ENCODE assay signal across 13 cellular contexts in genomic region chr7:100102950-100103840, GRCh38. TPM values are rescaled to one million over a fixed set of nuclear protein-coding genes. Genes with fewer than 3 reads are reported as not detected.
DNase-seq lines count a peak whose midpoint lies in the region; ATAC-seq and TF ChIP-seq lines count a peak whose summit lies in the region.
"Had no signal": no experiment of that assay in that cellular context is flagged by ENCODE, and none has a peak within 500 bp of the region (broad histone marks: within the 10 kb centered on the region; RNA-seq: fewer than 3 reads in every experiment).

No MANE protein-coding gene starts in this region.

- H3K9ac ChIP-seq in BLaER1: peak overlapping the region; percentile 99
- H3K9ac ChIP-seq in HUES48 (ENCODE audit: low read depth, low read length): 0 out of 2 replicates have a peak overlapping the region, but pooled peaks have one; percentile 100

- H3K4me3 ChIP-seq in BLaER1: 0 out of 2 replicates have a peak overlapping the region, but pooled peaks have one; percentile 91
- no peak overlapping the region; the same call in 1 of the 2 replicates for H3K4me3 ChIP-seq in HUES48 (ENCODE audit: low read depth, low read length)
- peak overlapping the region in 1 of 2 donors; percentile 90 for H3K4me3 ChIP-seq in left lung
- peak overlapping the region in 1 of 12 donors; percentile 74 for H3K4me3 ChIP-seq in heart left ventricle

- H3K27ac ChIP-seq in BLaER1 (peak overlapping the region; percentile 99; the same call in 1 of the 2 replicates), HUES48 (ENCODE audit: low read depth, low read length) (no peak overlapping the region), left lung (no peak overlapping the region), heart left ventricle (peak overlapping the region in 1 of 12 donors; percentile 92)
- H3K27ac ChIP-seq: suprapubic skin had no signal

- no peak for TF ChIP-seq POLR2A in heart left ventricle (IDR thresholded peaks at IDR 0.05)

- H3K4me2 ChIP-seq in BLaER1: peak overlapping the region; percentile 87

- H3K36me3 Mint-ChIP-seq in activated naive CD8-positive, alpha-beta T cell treated with anti-CD3 and anti-CD28 coated beads, Interleukin-2, amount 50 U/mL, for 24 hours (ENCODE audit: low read depth): peaks cover 35% of the 10 kb centered on the region

- TF ChIP-seq CTCF in left lung (IDR thresholded peaks at IDR 0.05): no peak
- TF ChIP-seq CTCF in heart left ventricle (IDR thresholded peaks at IDR 0.05): no peak

- H3K27ac Mint-ChIP-seq in activated naive CD8-positive, alpha-beta T cell treated with anti-CD3 and anti-CD28 coated beads, Interleukin-2, amount 50 U/mL, for 24 hours: peak overlapping the region; percentile 79

- peaks cover 20% of the 10 kb centered on the region for H4K20me1 ChIP-seq in BLaER1

- intact Hi-C loops in left lung (cut with DNase I): no loop called here
- intact Hi-C loops in heart left ventricle (cut with DNase I): no loop called here

- no peak for DNase-seq in activated naive CD8-positive, alpha-beta T cell treated with anti-CD3 and anti-CD28 coated beads, Interleukin-2, amount 50 U/mL, for 24 hours
- DNase-seq in myocyte (ENCODE audit: low read depth): peak; percentile 56
- no peak for DNase-seq in left lung
- no peak for DNase-seq in COLO829 (ENCODE audit: low spot score)
- DNase-seq in heart left ventricle: no peak
- DNase-seq: activated CD4-positive, alpha-beta T cell treated with anti-CD3 and anti-CD28 coated beads for 48 hours; NCI-H1436 treated with DMSO at 0.1 percent for 48 hours; retina had no signal

- H3K9me3 Mint-ChIP-seq in activated naive CD8-positive, alpha-beta T cell treated with anti-CD3 and anti-CD28 coated beads, Interleukin-2, amount 50 U/mL, for 24 hours: no peaks in the 10 kb centered on the region

- peaks cover 32% of the 10 kb centered on the region for H3K4me1 Mint-ChIP-seq in activated naive CD8-positive, alpha-beta T cell treated with anti-CD3 and anti-CD28 coated beads, Interleukin-2, amount 50 U/mL, for 24 hours

- peaks cover 2% of the 10 kb centered on the region for H3K27me3 Mint-ChIP-seq in activated naive CD8-positive, alpha-beta T cell treated with anti-CD3 and anti-CD28 coated beads, Interleukin-2, amount 50 U/mL, for 24 hours

- WGBS in heart left ventricle, 4 donors: 86 to 91% (median 88%) methylated on average over 17 of the region's 17 CpGs

- ATAC-seq in activated naive CD8-positive, alpha-beta T cell treated with anti-CD3 and anti-CD28 coated beads, Interleukin-2, amount 50 U/mL, for 24 hours: no peak
- ATAC-seq in left lung (no peak), heart left ventricle (no peak), GM18861 (IDR thresholded peaks at IDR 0.05; ENCODE audit: unreplicated experiment) (no peak)
- ATAC-seq: esophagus mucosa had no signal

- peaks cover 46% of the 10 kb centered on the region for H3K4me1 ChIP-seq in BLaER1
- H3K4me1 ChIP-seq in HUES48 (ENCODE audit: control insufficient read depth, insufficient read depth, low read length): peaks cover 10% of the 10 kb centered on the region; the same call in 1 of the 2 replicates
- H3K4me1 ChIP-seq in left lung: peaks cover 20 to 22% of the 10 kb centered on the region in 2 donors
- peaks cover 0 to 28% (median 21%) of the 10 kb centered on the region in 12 donors for H3K4me1 ChIP-seq in heart left ventricle

- H3K4me3 Mint-ChIP-seq in activated naive CD8-positive, alpha-beta T cell treated with anti-CD3 and anti-CD28 coated beads, Interleukin-2, amount 50 U/mL, for 24 hours: peak overlapping the region; percentile 90

- H3K27me3 ChIP-seq in BLaER1 (no peaks in the 10 kb centered on the region), HUES48 (ENCODE audit: control insufficient read depth, insufficient read depth, low read length) (no peaks in the 10 kb centered on the region), left lung (no peaks in the 10 kb centered on the region), heart left ventricle (no peaks in the 10 kb centered on the region)
- H3K27me3 ChIP-seq: suprapubic skin had no signal

- H3K36me3 ChIP-seq in BLaER1 (peaks cover 74% of the 10 kb centered on the region), HUES48 (ENCODE audit: control insufficient read depth, insufficient read depth, low read length) (peaks cover 65% of the 10 kb centered on the region), left lung (peaks cover 0 to 65% of the 10 kb centered on the region in 2 donors), heart left ventricle (peaks cover 0 to 66% (median 62%) of the 10 kb centered on the region in 9 donors)

- H3K9me3 ChIP-seq in BLaER1: no peaks in the 10 kb centered on the region
- H3K9me3 ChIP-seq in HUES48 (ENCODE audit: control insufficient read depth, insufficient read depth, low read length): no peaks in the 10 kb centered on the region
- H3K9me3 ChIP-seq in left lung: no peaks in the 10 kb centered on the region
- H3K9me3 ChIP-seq in heart left ventricle: no peaks in the 10 kb centered on the region
- H3K9me3 ChIP-seq: suprapubic skin had no signal

RNA-seq across cellular contexts. Expression of gene AP4M1, which starts 1.8 kb away (rescaled TPM):
- total RNA-seq in myocyte (38.5 and 51.7 TPM in 2 replicates), left lung (10 to 100 TPM; 16.7 to 18.2 TPM), heart left ventricle (10 to 100 TPM in 8 of 9 donors, 1 to 10 TPM in 1; 8.9 to 19.3 (median 12.3) TPM)
- polyA plus RNA-seq in myocyte (2012): 38.0 TPM
- 10 to 100 TPM; 10.9 to 17.7 TPM for polyA plus RNA-seq in heart left ventricle

RNA-seq across cellular contexts. Expression of gene MCM7, which starts 2.0 kb away (rescaled TPM):
- total RNA-seq in myocyte (23.2 and 31.1 TPM in 2 replicates), left lung (10 to 100 TPM; 53.7 to 89.3 TPM), heart left ventricle (10 to 100 TPM; 12.8 to 34.4 (median 17.2) TPM)
- 41.0 TPM for polyA plus RNA-seq in myocyte (2012)
- polyA plus RNA-seq in heart left ventricle: 10 to 100 TPM; 15.2 to 31.6 TPM

RNA-seq across cellular contexts. Expression of gene COPS6, which starts 14.4 kb away (rescaled TPM):
- total RNA-seq in myocyte: 52.9 and 56.0 TPM in 2 replicates
- 174 TPM for polyA plus RNA-seq in myocyte (2012)
- total RNA-seq in left lung: 10 to 100 TPM; 74.2 to 89.5 TPM
- 100 to 1,000 TPM in 7 of 9 donors, 10 to 100 TPM in 2; 53.3 to 120 (median 108) TPM for total RNA-seq in heart left ventricle
- polyA plus RNA-seq in heart left ventricle: 100 to 1,000 TPM; 115 to 130 TPM

RNA-seq across cellular contexts. Expression of gene TAF6, which starts 16.0 kb away (rescaled TPM):
- total RNA-seq in myocyte: 58.8 and 76.8 TPM in 2 replicates
- 81.5 TPM for polyA plus RNA-seq in myocyte (2012)
- total RNA-seq in left lung: 10 to 100 TPM; 43.5 to 45.3 TPM
- 10 to 100 TPM; 24.9 to 80.9 (median 34.1) TPM for total RNA-seq in heart left ventricle
- 10 to 100 TPM; 28.7 to 48.1 TPM for polyA plus RNA-seq in heart left ventricle

RNA-seq across cellular contexts. Expression of gene CNPY4, which starts 16.2 kb away (rescaled TPM):
- total RNA-seq in myocyte (14.0 and 19.7 TPM in 2 replicates), left lung (10 to 100 TPM; 15.1 to 19.4 TPM), heart left ventricle (1 to 10 TPM; 5.9 to 9.5 (median 8.3) TPM)
- 55.9 TPM for polyA plus RNA-seq in myocyte (2012)
- 10 to 100 TPM in 1 of 2 donors, 1 to 10 TPM in 1; 9.1 to 10.8 TPM for polyA plus RNA-seq in heart left ventricle
